In the genomic region with DNA sequence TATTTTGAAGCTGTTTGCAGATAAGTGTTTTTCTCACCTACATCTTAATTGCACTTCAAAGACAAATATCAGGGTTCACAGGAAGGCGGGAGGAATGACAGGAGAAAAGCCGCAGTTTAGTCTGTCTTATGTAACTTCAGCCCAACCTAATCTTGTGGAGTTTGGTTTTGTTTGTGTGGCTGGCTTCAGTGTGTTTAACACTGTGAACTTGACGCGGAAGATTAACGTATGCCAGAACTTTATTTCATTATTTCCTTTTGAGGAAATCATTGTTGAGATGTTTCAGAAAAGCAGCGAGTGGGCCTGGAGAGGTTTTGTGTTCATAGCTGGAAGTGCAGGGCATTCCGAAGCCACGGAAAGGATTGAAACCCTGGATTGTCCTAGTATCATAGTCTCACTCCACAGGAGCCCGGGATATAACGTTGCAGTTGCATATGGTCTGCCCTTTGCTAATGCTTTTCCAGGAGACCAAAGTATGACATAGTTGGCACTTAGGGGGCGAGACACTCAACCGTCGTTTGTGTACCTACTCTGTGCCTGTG, we compare ENCODE assay signal across 8 cellular contexts. TPM values are rescaled to one million over a fixed set of nuclear protein-coding genes. Genes with fewer than 3 reads are reported as not detected.
DNase-seq lines count a peak whose midpoint lies in the region; ATAC-seq and TF ChIP-seq lines count a peak whose summit lies in the region.

No MANE protein-coding gene starts in this region.

- H3K27ac Mint-ChIP-seq in activated naive CD8-positive, alpha-beta T cell treated with anti-CD3 and anti-CD28 coated beads, Interleukin-2, amount 10 ng/mL, durations not matched to agents 7 days and 5 days = no peak overlapping the region

- H3K4me1 Mint-ChIP-seq in activated naive CD8-positive, alpha-beta T cell treated with anti-CD3 and anti-CD28 coated beads, Interleukin-2, amount 10 ng/mL, durations not matched to agents 7 days and 5 days = peaks cover 17% of the 10 kb centered on the region

- H3K4me1 ChIP-seq in stomach = peaks cover 5 to 79% (median 39%) of the 10 kb centered on the region in 4 donors

- H3K27me3 Mint-ChIP-seq in activated naive CD8-positive, alpha-beta T cell treated with anti-CD3 and anti-CD28 coated beads, Interleukin-2, amount 10 ng/mL, durations not matched to agents 7 days and 5 days = peaks cover 40% of the 10 kb centered on the region

- H3K27ac ChIP-seq in HL-60 (replicated peaks) (peak overlapping the region; percentile 72), stomach (peak overlapping the region; percentile 58 to 98 (median 96))

- no peaks in the 10 kb centered on the region for H3K36me3 Mint-ChIP-seq in activated naive CD8-positive, alpha-beta T cell treated with anti-CD3 and anti-CD28 coated beads, Interleukin-2, amount 10 ng/mL, durations not matched to agents 7 days and 5 days

- H3K4me3 ChIP-seq in BJ (ENCODE audit: low read depth, low read length) = peak overlapping the region; percentile 51
- peak overlapping the region; percentile 69 for H3K4me3 ChIP-seq in HL-60 (replicated peaks; ENCODE audit: insufficient read depth, low read length)
- peak overlapping the region; percentile 78 to 92 (median 88) for H3K4me3 ChIP-seq in stomach

- H3K4me3 Mint-ChIP-seq in activated naive CD8-positive, alpha-beta T cell treated with anti-CD3 and anti-CD28 coated beads, Interleukin-2, amount 10 ng/mL, durations not matched to agents 7 days and 5 days = peak overlapping the region; percentile 74

- H3K36me3 ChIP-seq in BJ (ENCODE audit: control insufficient read depth, insufficient read depth, low read length) (no peaks in the 10 kb centered on the region), stomach (no peaks in the 10 kb centered on the region)

- ATAC-seq in activated naive CD8-positive, alpha-beta T cell treated with anti-CD3 and anti-CD28 coated beads, Interleukin-2, amount 10 ng/mL, durations not matched to agents 7 days and 5 days (ENCODE audit: low read depth) = no peak

- no peak for TF ChIP-seq EP300 in stomach (IDR thresholded peaks at IDR 0.05)

- no peak for TF ChIP-seq POLR2A in stomach (IDR thresholded peaks at IDR 0.05)

- DNase-seq in BJ (ENCODE audit: low read depth) = no peak
- DNase-seq in HL-60 (ENCODE audit: low read depth in 1 of 2, low spot score in 1 of 2) = peak in 1 of 2 experiments; percentile 25
- no peak for DNase-seq in activated naive CD8-positive, alpha-beta T cell treated with anti-CD3 and anti-CD28 coated beads, Interleukin-2, amount 10 ng/mL, durations not matched to agents 7 days and 5 days
- DNase-seq in kidney glomerular epithelial cell (lab: John Stamatoyannopoulos, UW) = peak; percentile 27
- DNase-seq in stomach = no peak
- DNase-seq in SKM-1 treated with dmso at 0.1 percent for 144 hours (lab: John Stamatoyannopoulos, UW; ENCODE audit: unreplicated experiment) = no peak
- no peak for DNase-seq in NCI-H226
- no peak for DNase-seq in NCI-H446 (lab: John Stamatoyannopoulos, UW)

- intact Hi-C loops in stomach (cut with DNase I; ENCODE audit: low total_unique reads) = no loop called here

- whole genome bisulfite sequencing in stomach, 5 donors = 4 to 14% (median 7%) methylated on average over 13 of the region's 13 CpGs

- H3K27me3 ChIP-seq in BJ (ENCODE audit: control insufficient read depth, insufficient read depth, low read length) = peaks cover 4% of the 10 kb centered on the region; the same call in 1 of the 2 replicates
- H3K27me3 ChIP-seq in HL-60 (ENCODE audit: insufficient read depth, poor library complexity, severe bottlenecking) = no peaks in the 10 kb centered on the region
- no peaks in the 10 kb centered on the region for H3K27me3 ChIP-seq in stomach

- no peaks in the 10 kb centered on the region for H3K9me3 ChIP-seq in stomach

- TF ChIP-seq CTCF in BJ (IDR thresholded peaks at IDR 0.05; ENCODE audit: insufficient read depth, low read depth, low read length) = peak; percentile 11; the same call in 1 of the 2 replicates
- TF ChIP-seq CTCF in HL-60 (IDR thresholded peaks at IDR 0.05; ENCODE audit: insufficient read depth, low read length) = no peak
- peak in 1 of 7 experiments; percentile 10 for TF ChIP-seq CTCF in stomach (IDR thresholded peaks at IDR 0.05)

- CTCF ChIA-PET in BJ (lab: Yijun Ruan, JAX) = interaction anchor here (0.7 to 3.0 kb wide), 5 partner anchors 15 to 222 kb away, joined by 3 to 11 read pairs (median 3); no protein-coding TSS in a partner anchor

- POLR2A ChIA-PET in BJ (lab: Charles Lee) = no interaction called here
- POLR2A ChIA-PET in activated naive CD8-positive, alpha-beta T cell treated with anti-CD3 and anti-CD28 coated beads, Interleukin-2, amount 10 ng/mL, durations not matched to agents 7 days and 5 days (lab: Charles Lee) = no interaction called here

- H3K9me3 Mint-ChIP-seq in activated naive CD8-positive, alpha-beta T cell treated with anti-CD3 and anti-CD28 coated beads, Interleukin-2, amount 10 ng/mL, durations not matched to agents 7 days and 5 days = no peaks in the 10 kb centered on the region

RNA-seq across cellular contexts. Expression of a gene that starts 2.0 kb away (rescaled TPM):
- 8.5 and 10.5 TPM in 2 replicates for polyA plus RNA-seq in BJ (2011; rRNA removed)
- 19.4 and 28.1 TPM in 2 replicates for polyA minus RNA-seq in BJ (2011; rRNA and poly(A)+ RNA removed)
- total RNA-seq in activated naive CD8-positive, alpha-beta T cell treated with anti-CD3 and anti-CD28 coated beads, Interleukin-2, amount 10 ng/mL, durations not matched to agents 7 days and 5 days = 1 to 10 TPM; 3.2 to 5.7 TPM
- 10 to 100 TPM in 4 of 5 donors, 1 to 10 TPM in 1; 6.4 to 48.3 (median 24.0) TPM for total RNA-seq in stomach
- 10 to 100 TPM in 1 of 3 donors, 1 to 10 TPM in 2; 3.0 to 10.4 (median 4.7) TPM for polyA plus RNA-seq in stomach
